Comparison of ENCODE assay signal across 27 cellular contexts in the genomic region with DNA sequence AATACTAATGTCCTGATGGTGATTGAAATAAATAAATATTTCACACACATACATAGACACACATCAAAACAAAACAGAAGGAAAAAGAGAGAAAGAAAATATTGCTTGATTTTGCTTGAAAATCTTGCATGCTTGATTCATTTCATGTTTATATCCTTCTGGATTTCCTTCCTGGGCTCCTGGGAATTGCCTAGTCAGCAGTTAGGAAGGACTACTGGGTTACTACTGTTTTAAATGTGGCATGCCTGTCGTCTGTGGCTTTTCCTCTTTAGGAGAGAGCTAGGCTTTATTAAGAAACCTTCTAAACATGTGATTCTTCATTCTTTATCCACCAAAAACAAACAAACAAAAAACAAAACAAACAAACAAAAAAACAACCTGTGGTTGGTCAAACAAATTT.
DNase-seq lines count a peak whose midpoint lies in the region; ATAC-seq, FAIRE-seq and TF ChIP-seq lines count a peak whose summit lies in the region.
"Had no signal": no experiment of that assay in that cellular context is flagged by ENCODE, and none has a peak within 500 bp of the region (broad histone marks: within the 10 kb centered on the region; RNA-seq: fewer than 3 reads in every experiment).

No MANE protein-coding gene starts in this region.

- TF ChIP-seq EP300 in A549 (IDR thresholded peaks at IDR 0.05) = no peak
- TF ChIP-seq EP300 in H1 (IDR thresholded peaks at IDR 0.05; ENCODE audit: borderline replicate concordance in 1 of 2, low read depth in 2 of 2, low read length in 2 of 2) = no peak
- TF ChIP-seq EP300 in esophagus muscularis mucosa (IDR thresholded peaks at IDR 0.05) = no peak

- no peak overlapping the region for H2BK120ac ChIP-seq in H1 (replicated peaks; ENCODE audit: low read depth, low read length)

- no peak overlapping the region for H3K4me3 Mint-ChIP-seq in activated T-cell treated with anti-CD3 and anti-CD28 coated beads, Interleukin-2, amount 50 U/mL, for 24 hours
- H3K4me3 Mint-ChIP-seq: activated CD4-positive, alpha-beta memory T cell treated with anti-CD3 and anti-CD28 coated beads for 36 hours; activated naive CD8-positive, alpha-beta T cell treated with anti-CD3 and anti-CD28 coated beads, Interleukin-2, amount 10 ng/mL, durations not matched to agents 7 days and 5 days; neural crest cell had no signal

- no peaks in the 10 kb centered on the region for H3K79me1 ChIP-seq in H1 (ENCODE audit: low read depth, low read length)

- no peak overlapping the region for H3K4ac ChIP-seq in H1 (replicated peaks; ENCODE audit: insufficient read length, low read depth, low read length)

- no peaks in the 10 kb centered on the region for H3K36me3 ChIP-seq in H1 (ENCODE audit: control insufficient read depth in 2 of 4, insufficient read depth in 4 of 4, low read length in 3 of 4)
- no peaks in the 10 kb centered on the region for H3K36me3 ChIP-seq in esophagus muscularis mucosa
- H3K36me3 ChIP-seq: BLaER1, upper lobe of right lung had no signal

- H3K4me1 ChIP-seq in A549 (peaks cover 4% of the 10 kb centered on the region; the same call in 1 of the 3 replicates), H1 (replicated peaks in 1 of 4; ENCODE audit: control insufficient read depth in 3 of 4, insufficient read depth in 4 of 4, low read length in 3 of 4) (no peaks in the 10 kb centered on the region), esophagus muscularis mucosa (no peaks in the 10 kb centered on the region)
- H3K4me1 ChIP-seq: BLaER1, upper lobe of right lung had no signal

- H3K36me3 Mint-ChIP-seq in activated T-cell treated with anti-CD3 and anti-CD28 coated beads, Interleukin-2, amount 50 U/mL, for 24 hours (ENCODE audit: low read depth) = no peaks in the 10 kb centered on the region
- H3K36me3 Mint-ChIP-seq: activated CD4-positive, alpha-beta memory T cell treated with anti-CD3 and anti-CD28 coated beads for 36 hours; activated naive CD8-positive, alpha-beta T cell treated with anti-CD3 and anti-CD28 coated beads, Interleukin-2, amount 10 ng/mL, durations not matched to agents 7 days and 5 days had no signal

- no peak overlapping the region for H3K14ac ChIP-seq in H1 (ENCODE audit: insufficient read length)

- H3K27ac ChIP-seq in A549 (no peak overlapping the region), H1 (ENCODE audit: low read depth, low read length) (no peak overlapping the region), esophagus muscularis mucosa (replicated peaks in 1 of 4) (no peak overlapping the region), dorsolateral prefrontal cortex (no peak overlapping the region)
- H3K27ac ChIP-seq: BLaER1, upper lobe of right lung had no signal

- no peak overlapping the region for H4K5ac ChIP-seq in H1 (ENCODE audit: insufficient read length, low read depth, low read length)

- POLR2A ChIA-PET in A549 (lab: Yijun Ruan, JAX) (no interaction called here), H1 (lab: Charles Lee; ENCODE audit: partially characterized antibody) (no interaction called here)

- CTCF ChIA-PET in A549 (lab: Yijun Ruan, JAX) (no interaction called here), H1 (lab: Charles Lee; ENCODE audit: partially characterized antibody) (interaction anchor here (1.0 kb wide), 1 partner anchor 141 kb away, joined by 3 read pairs; no protein-coding TSS in a partner anchor)

- H2BK20ac ChIP-seq in H1 (ENCODE audit: low read length) = no peak overlapping the region

- H3K4me3 ChIP-seq in A549 = no peak overlapping the region
- no peak overlapping the region for H3K4me3 ChIP-seq in H1 (ENCODE audit: extremely low read depth in 1 of 4, insufficient read depth in 2 of 4, low read depth in 3 of 4, low read length in 4 of 4)
- H3K4me3 ChIP-seq in esophagus muscularis mucosa = no peak overlapping the region
- no peak overlapping the region for H3K4me3 ChIP-seq in dorsolateral prefrontal cortex
- H3K4me3 ChIP-seq: BLaER1, upper lobe of right lung had no signal

- no peak for TF ChIP-seq CTCF in A549 (IDR thresholded peaks at IDR 0.05)
- no peak for TF ChIP-seq CTCF in H1 (IDR thresholded peaks at IDR 0.05; ENCODE audit: control extremely low read depth in 1 of 3, insufficient read depth in 1 of 3, low read depth in 1 of 3, low read length in 3 of 3)
- TF ChIP-seq CTCF in esophagus muscularis mucosa (IDR thresholded peaks at IDR 0.05) = no peak
- no peak for TF ChIP-seq CTCF in dorsolateral prefrontal cortex (IDR thresholded peaks at IDR 0.05 in 54 of 56, conservative IDR thresholded peaks at IDR 0.05 in 2 of 56; ENCODE audit: low read depth in 1 of 56, partially characterized antibody in 56 of 56)

- no peak overlapping the region for H2AFZ ChIP-seq in H1 (ENCODE audit: low read length)

- no peak overlapping the region for H2BK12ac ChIP-seq in H1 (ENCODE audit: low read depth, low read length)

- TF ChIP-seq RAD21 in A549 (conservative IDR thresholded peaks at IDR 0.05 in 1 of 2, IDR thresholded peaks at IDR 0.05 in 1 of 2) = no peak
- TF ChIP-seq RAD21 in H1 (IDR thresholded peaks at IDR 0.05 in 1 of 2, conservative IDR thresholded peaks at IDR 0.05 in 1 of 2; ENCODE audit: low read depth in 2 of 2, low read length in 2 of 2) = no peak

- no peak overlapping the region for H2BK5ac ChIP-seq in H1 (ENCODE audit: low read depth, low read length)

- H3K56ac ChIP-seq in H1 (replicated peaks; ENCODE audit: insufficient read length, low read depth, low read length) = no peak overlapping the region

- H3K27me3 Mint-ChIP-seq in activated T-cell treated with anti-CD3 and anti-CD28 coated beads, Interleukin-2, amount 50 U/mL, for 24 hours = no peaks in the 10 kb centered on the region
- H3K27me3 Mint-ChIP-seq: activated CD4-positive, alpha-beta memory T cell treated with anti-CD3 and anti-CD28 coated beads for 36 hours; activated naive CD8-positive, alpha-beta T cell treated with anti-CD3 and anti-CD28 coated beads, Interleukin-2, amount 10 ng/mL, durations not matched to agents 7 days and 5 days had no signal

- H3K9me3 Mint-ChIP-seq in activated T-cell treated with anti-CD3 and anti-CD28 coated beads, Interleukin-2, amount 50 U/mL, for 24 hours = peaks cover 3% of the 10 kb centered on the region
- H3K9me3 Mint-ChIP-seq: neural crest cell had no signal

- H3K9ac ChIP-seq in H1 (replicated peaks in 1 of 4; ENCODE audit: extremely low read depth in 1 of 4, low read depth in 3 of 4, low read length in 3 of 4) = no peak overlapping the region
- H3K9ac ChIP-seq: BLaER1 had no signal

- no peaks in the 10 kb centered on the region for H3K23me2 ChIP-seq in H1 (ENCODE audit: low read depth, low read length)

- intact Hi-C loops in esophagus muscularis mucosa (cut with DNase I) = no loop called here
- intact Hi-C loops in dorsolateral prefrontal cortex (cut with DNase I) = no loop called here

- H3K79me2 ChIP-seq in H1 (ENCODE audit: control insufficient read depth in 1 of 2, insufficient read depth in 2 of 2, low read length in 2 of 2) = no peaks in the 10 kb centered on the region

- H3K27ac Mint-ChIP-seq in activated T-cell treated with anti-CD3 and anti-CD28 coated beads, Interleukin-2, amount 50 U/mL, for 24 hours = no peak overlapping the region
- H3K27ac Mint-ChIP-seq: activated CD4-positive, alpha-beta memory T cell treated with anti-CD3 and anti-CD28 coated beads for 36 hours; activated naive CD8-positive, alpha-beta T cell treated with anti-CD3 and anti-CD28 coated beads, Interleukin-2, amount 10 ng/mL, durations not matched to agents 7 days and 5 days had no signal

- no peak overlapping the region for H4K8ac ChIP-seq in H1 (ENCODE audit: extremely low read depth, insufficient read depth, low read length)

- no peak for TF ChIP-seq POLR2A in A549 (IDR thresholded peaks at IDR 0.05; ENCODE audit: low read length)
- TF ChIP-seq POLR2A in H1 (IDR thresholded peaks at IDR 0.05; ENCODE audit: control extremely low read depth in 1 of 2, low read depth in 2 of 2, low read length in 2 of 2) = no peak
- no peak for TF ChIP-seq POLR2A in esophagus muscularis mucosa (IDR thresholded peaks at IDR 0.05; ENCODE audit: low read depth)

- DNase-seq in A549 (ENCODE audit: low read depth in 1 of 2, low spot score in 1 of 2) (no peak), M059J (ENCODE audit: low read depth) (peak; percentile 29), H1 (ENCODE audit: low read depth in 1 of 2, low spot score in 2 of 2) (no peak), myocyte (ENCODE audit: low read depth) (peak; percentile 66), esophagus muscularis mucosa (ENCODE audit: extremely low spot score) (no peak), dorsolateral prefrontal cortex (no peak)
- no peak for DNase-seq in activated T-cell treated with anti-CD3 and anti-CD28 coated beads, Interleukin-2, amount 50 U/mL, for 24 hours
- DNase-seq: activated CD4-positive, alpha-beta memory T cell treated with anti-CD3 and anti-CD28 coated beads for 36 hours; activated effector memory CD4-positive, alpha-beta T cell treated with Interleukin-2 at 50 U/mL for 16 hours; activated naive CD8-positive, alpha-beta T cell treated with anti-CD3 and anti-CD28 coated beads, Interleukin-2, amount 10 ng/mL, durations not matched to agents 7 days and 5 days; effector CD8-positive, alpha-beta T cell; erythroblast; GF-D8; Karpas-422; left ventricle myocardium superior; NCI-H1930; NCI-H2227 treated with DMSO at 0.1 percent for 48 hours; NCI-H748 treated with DMSO at 0.1 percent for 48 hours; stimulated activated CD4-positive, alpha-beta T cell treated with anti-CD3 and anti-CD28 coated beads, Interleukin-1b, Interleukin-23, amount 100 ng/mL, for 48 hours; substantia nigra; T-helper 9 cell; upper lobe of right lung had no signal

- H3K9me3 ChIP-seq in A549 (peaks cover 4% of the 10 kb centered on the region; the same call in 1 of the 3 replicates), H1 (ENCODE audit: insufficient read depth in 2 of 2, low read depth in 1 of 2, low read length in 1 of 2) (no peaks in the 10 kb centered on the region), esophagus muscularis mucosa (peaks cover 0 to 7% (median 0%) of the 10 kb centered on the region in 4 donors)

- H2AK5ac ChIP-seq in H1 (ENCODE audit: low read depth, low read length) = no peak overlapping the region

- no peak overlapping the region for H4K91ac ChIP-seq in H1 (replicated peaks; ENCODE audit: insufficient read length, low read length)

- H3K23ac ChIP-seq in H1 (ENCODE audit: insufficient read length) = no peak overlapping the region

- H3K18ac ChIP-seq in H1 (ENCODE audit: extremely low read depth, low read length) = no peak overlapping the region

- no peaks in the 10 kb centered on the region for H3K27me3 ChIP-seq in H1 (replicated peaks in 1 of 4; ENCODE audit: control insufficient read depth in 3 of 4, extremely low read depth in 1 of 4, insufficient read depth in 3 of 4, low read length in 3 of 4)
- no peaks in the 10 kb centered on the region for H3K27me3 ChIP-seq in esophagus muscularis mucosa
- H3K27me3 ChIP-seq in dorsolateral prefrontal cortex = peaks cover 0 to 8% (median 0%) of the 10 kb centered on the region in 45 donors
- H3K27me3 ChIP-seq: BLaER1, upper lobe of right lung had no signal

- 25% methylated on average over 1 of the region's 1 CpG for WGBS in A549 (ENCODE audit: missing lambda C conversion rate)
- 53% methylated on average over 1 of the region's 1 CpG; no CpG with 5 or more reads in 1 of the 2 experiments for WGBS in H1 (ENCODE audit: extremely low coverage in 1 of 2, insufficient coverage in 1 of 2, insufficient read length in 1 of 2, insufficient replicate concordance in 2 of 2, low coverage in 1 of 2, low lambda C conversion rate in 2 of 2, missing lambda C conversion rate in 1 of 2), 2 experiments
- 4% methylated on average over 1 of the region's 1 CpG for WGBS in esophagus muscularis mucosa

- ATAC-seq in A549 (no peak), GM21737 (IDR thresholded peaks at IDR 0.05; ENCODE audit: unreplicated experiment) (no peak)
- ATAC-seq: left ventricle myocardium superior, upper lobe of right lung had no signal

- H3K4me1 Mint-ChIP-seq in activated T-cell treated with anti-CD3 and anti-CD28 coated beads, Interleukin-2, amount 50 U/mL, for 24 hours (ENCODE audit: low read depth) = no peaks in the 10 kb centered on the region
- H3K4me1 Mint-ChIP-seq: activated naive CD8-positive, alpha-beta T cell treated with anti-CD3 and anti-CD28 coated beads, Interleukin-2, amount 10 ng/mL, durations not matched to agents 7 days and 5 days; neural crest cell had no signal

- no peaks in the 10 kb centered on the region for H4K20me1 ChIP-seq in H1 (replicated peaks in 1 of 2; ENCODE audit: control insufficient read depth in 1 of 2, insufficient read depth in 2 of 2, low read length in 2 of 2)
- H4K20me1 ChIP-seq: BLaER1 had no signal

- FAIRE-seq in A549 (lab: Jason Lieb, UNC) = no peak
- FAIRE-seq in H1 (lab: Jason Lieb, UNC) = no peak
- FAIRE-seq: A204.1, islet of Langerhans had no signal

- H2BK15ac ChIP-seq in H1 (ENCODE audit: low read length) = no peak overlapping the region

- H3K4me2 ChIP-seq in A549 = no peak overlapping the region
- no peak overlapping the region for H3K4me2 ChIP-seq in H1 (ENCODE audit: insufficient read depth in 1 of 2, low read depth in 2 of 2, low read length in 2 of 2)
- H3K4me2 ChIP-seq: BLaER1 had no signal

Comparison
In these comparisons a context has a peak if more than half of its experiments do, and no peak if none do; other contexts are left out.
1. DNase-seq: peak in M059J (single experiment) and myocyte (single experiment); none in A549 (0 of 2), H1 (0 of 2), esophagus muscularis mucosa (single experiment), activated T-cell treated with anti-CD3 and anti-CD28 coated beads, Interleukin-2, amount 50 U/mL, for 24 hours (single experiment) and dorsolateral prefrontal cortex (0 of 10).
2. Of the 18 proteins assayed by ChIP-seq in both H1 and A549: peak only in H1: none; only in A549: none; in both: MAFK; in neither: 17.